ENCODE assay signal across 8 cellular contexts in the genomic region with DNA sequence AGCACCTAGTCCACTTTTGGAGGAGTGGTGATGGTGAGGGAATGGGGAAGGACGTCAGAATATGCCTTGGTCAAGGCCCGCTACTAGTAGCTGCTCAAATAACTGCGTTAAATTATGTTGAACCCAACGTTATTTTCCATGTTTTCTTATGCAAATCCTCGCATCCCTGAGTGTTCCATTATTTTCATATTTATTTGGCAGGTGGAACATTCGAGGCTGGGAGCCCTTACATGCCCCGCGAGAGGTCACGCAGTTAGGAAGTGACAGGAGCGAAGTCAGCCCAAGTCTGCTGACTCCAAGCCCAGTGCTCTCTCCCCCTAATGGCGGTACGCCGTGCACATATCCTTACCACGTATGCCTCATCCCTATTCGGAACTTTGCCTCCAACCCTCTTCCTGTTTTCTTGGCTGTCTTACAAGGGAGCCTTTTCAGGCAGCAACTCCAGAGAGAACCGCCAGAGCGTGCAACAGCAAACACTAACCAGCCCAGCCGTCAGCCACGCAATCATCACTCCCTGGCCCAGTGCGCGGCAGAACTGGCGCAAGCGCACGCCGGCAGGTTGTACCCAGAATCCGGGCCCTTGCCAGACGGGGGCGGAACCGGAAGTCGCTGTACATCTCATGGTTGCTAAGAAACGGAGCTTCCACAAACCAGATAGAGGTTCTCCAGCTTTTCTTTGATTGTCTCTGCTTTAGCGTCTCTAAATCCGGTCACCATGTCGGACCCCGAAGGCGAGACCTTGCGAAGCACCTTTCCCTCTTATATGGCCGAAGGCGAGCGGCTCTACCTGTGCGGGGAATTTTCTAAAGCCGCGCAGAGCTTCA. TPM values are rescaled to one million over a fixed set of nuclear protein-coding genes. Genes with fewer than 3 reads are reported as not detected.
A peak's percentile ranks its signal among the peaks of the same experiment; 100 is the strongest.
DNase-seq lines count a peak whose midpoint lies in the region; ATAC-seq, FAIRE-seq and TF ChIP-seq lines count a peak whose summit lies in the region.

Gene ODAD4 (plus strand): TSS at position 609 of the 824 bp plus-strand sequence. CDS start 107 bp downstream, at position 716.

- ATAC-seq in GM19025 (IDR thresholded peaks at IDR 0.05; ENCODE audit: low read depth, unreplicated experiment), result peak; percentile 96
- peak; percentile 87 for ATAC-seq in HG03342 (IDR thresholded peaks at IDR 0.05; ENCODE audit: unreplicated experiment)
- ATAC-seq in activated CD4-positive, CD25-positive, alpha-beta regulatory T cell treated with anti-CD3 and anti-CD28 coated beads, Interleukin-2, amount 50 U/mL, for 24 hours, result peak; percentile 99

- peaks cover 5 to 6% of the 10 kb centered on the region in 2 donors for H3K4me1 ChIP-seq in kidney (ENCODE audit: control insufficient read depth in 1 of 2, insufficient read depth in 1 of 2, low read depth in 1 of 2, low read length in 2 of 2)

- intact Hi-C loops in kidney (cut with DNase I), result no loop called here

- peak within 1 kb of the TSS; percentile 71 to 92 for H3K27ac ChIP-seq in kidney (ENCODE audit: low read depth in 2 of 2, low read length in 2 of 2)

- no peaks in the 10 kb centered on the region for H3K9me3 ChIP-seq in kidney (ENCODE audit: control insufficient read depth in 1 of 2, low read length in 2 of 2)

- peak within 1 kb of the TSS; percentile 72 to 99 for H3K9ac ChIP-seq in kidney (ENCODE audit: low read length in 2 of 2)

- peaks cover 0 to 1% of the 10 kb centered on the region in 2 donors for H3K36me3 ChIP-seq in kidney (ENCODE audit: control insufficient read depth in 1 of 2, insufficient read depth in 2 of 2, low read length in 2 of 2)

- peak; percentile 100 for DNase-seq in AG20443 (ENCODE audit: low spot score)
- peak; percentile 89 to 95 for DNase-seq in NCI-H446 (lab: John Stamatoyannopoulos, UW)
- peak; percentile 78 to 82 for DNase-seq in cerebellar nuclear complex (lab: John Stamatoyannopoulos, UW)
- DNase-seq in kidney, result peak; percentile 99
- peak; percentile 91 to 93 for DNase-seq in stimulated activated CD4-positive, alpha-beta T cell treated with anti-CD3 and anti-CD28 coated beads, Interleukin-15, amount 100 ng/mL, for 1 hour (ENCODE audit: low read depth in 1 of 2, low spot score in 1 of 2)

- FAIRE-seq in kidney (lab: Jason Lieb, UNC), result no peak

- H3K4me3 ChIP-seq in kidney (ENCODE audit: low read length in 2 of 2), result peak within 1 kb of the TSS; percentile 87 to 98

- TF ChIP-seq CTCF in kidney (IDR thresholded peaks at IDR 0.05; ENCODE audit: borderline replicate concordance, extremely low read depth, insufficient read depth), result peak; percentile 52

RNA-seq across cellular contexts. Expression of gene ODAD4, which starts in this region (rescaled TPM):
- 6.0 TPM for total RNA-seq in kidney
- polyA plus RNA-seq in kidney (ENCODE audit: insufficient read depth, low read depth, low replicate concordance), result 4.6 TPM

Comparison
In these comparisons a context has a peak if more than half of its experiments do, and no peak if none do; other contexts are left out.
1. Peak in every context shown above with its lines: DNase-seq, ATAC-seq, H3K4me3 ChIP-seq and H3K27ac ChIP-seq.